Comparison of ENCODE assay signal across 1 cellular context in the genomic region with DNA sequence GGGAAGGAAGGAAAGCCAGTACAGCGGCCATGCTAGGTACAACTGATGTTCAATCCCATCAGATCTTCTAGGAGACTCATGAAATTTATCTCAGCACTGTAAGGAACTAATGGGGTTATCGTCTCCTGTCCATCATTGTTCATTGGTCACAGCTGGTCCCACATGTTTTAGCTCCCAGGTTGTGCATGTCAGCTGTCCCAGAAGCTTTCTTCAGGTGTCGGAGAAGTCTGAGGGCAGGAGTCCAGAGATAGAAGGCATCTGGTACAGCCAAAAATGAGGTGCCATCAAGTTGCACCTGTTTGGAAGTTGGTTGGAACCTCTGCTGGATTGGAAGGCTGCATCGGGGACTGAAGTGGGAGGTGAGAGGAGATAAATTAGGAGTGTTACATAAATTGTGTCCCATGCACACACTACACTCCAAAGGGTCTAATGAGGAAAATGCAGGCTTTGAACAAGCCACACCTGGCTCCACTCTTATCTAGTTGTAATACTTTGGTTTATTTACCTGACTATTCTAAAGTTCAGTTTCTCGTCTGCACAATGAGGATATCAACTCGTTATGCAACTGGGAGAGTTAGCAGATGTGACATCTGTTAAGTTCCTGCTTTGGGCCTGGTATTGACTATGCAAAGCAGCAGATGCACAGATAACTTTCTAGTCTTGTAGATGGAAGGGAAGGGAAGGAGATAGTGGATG.
TF ChIP-seq lines count a peak whose summit lies in the region.

No MANE protein-coding gene starts in this region.

TF ChIP-seq in HepG2, 621 proteins besides CTCF, POLR2A, EP300 and RAD21 (continued from another document and continues in another):
- TF ChIP-seq, protein P1, sequence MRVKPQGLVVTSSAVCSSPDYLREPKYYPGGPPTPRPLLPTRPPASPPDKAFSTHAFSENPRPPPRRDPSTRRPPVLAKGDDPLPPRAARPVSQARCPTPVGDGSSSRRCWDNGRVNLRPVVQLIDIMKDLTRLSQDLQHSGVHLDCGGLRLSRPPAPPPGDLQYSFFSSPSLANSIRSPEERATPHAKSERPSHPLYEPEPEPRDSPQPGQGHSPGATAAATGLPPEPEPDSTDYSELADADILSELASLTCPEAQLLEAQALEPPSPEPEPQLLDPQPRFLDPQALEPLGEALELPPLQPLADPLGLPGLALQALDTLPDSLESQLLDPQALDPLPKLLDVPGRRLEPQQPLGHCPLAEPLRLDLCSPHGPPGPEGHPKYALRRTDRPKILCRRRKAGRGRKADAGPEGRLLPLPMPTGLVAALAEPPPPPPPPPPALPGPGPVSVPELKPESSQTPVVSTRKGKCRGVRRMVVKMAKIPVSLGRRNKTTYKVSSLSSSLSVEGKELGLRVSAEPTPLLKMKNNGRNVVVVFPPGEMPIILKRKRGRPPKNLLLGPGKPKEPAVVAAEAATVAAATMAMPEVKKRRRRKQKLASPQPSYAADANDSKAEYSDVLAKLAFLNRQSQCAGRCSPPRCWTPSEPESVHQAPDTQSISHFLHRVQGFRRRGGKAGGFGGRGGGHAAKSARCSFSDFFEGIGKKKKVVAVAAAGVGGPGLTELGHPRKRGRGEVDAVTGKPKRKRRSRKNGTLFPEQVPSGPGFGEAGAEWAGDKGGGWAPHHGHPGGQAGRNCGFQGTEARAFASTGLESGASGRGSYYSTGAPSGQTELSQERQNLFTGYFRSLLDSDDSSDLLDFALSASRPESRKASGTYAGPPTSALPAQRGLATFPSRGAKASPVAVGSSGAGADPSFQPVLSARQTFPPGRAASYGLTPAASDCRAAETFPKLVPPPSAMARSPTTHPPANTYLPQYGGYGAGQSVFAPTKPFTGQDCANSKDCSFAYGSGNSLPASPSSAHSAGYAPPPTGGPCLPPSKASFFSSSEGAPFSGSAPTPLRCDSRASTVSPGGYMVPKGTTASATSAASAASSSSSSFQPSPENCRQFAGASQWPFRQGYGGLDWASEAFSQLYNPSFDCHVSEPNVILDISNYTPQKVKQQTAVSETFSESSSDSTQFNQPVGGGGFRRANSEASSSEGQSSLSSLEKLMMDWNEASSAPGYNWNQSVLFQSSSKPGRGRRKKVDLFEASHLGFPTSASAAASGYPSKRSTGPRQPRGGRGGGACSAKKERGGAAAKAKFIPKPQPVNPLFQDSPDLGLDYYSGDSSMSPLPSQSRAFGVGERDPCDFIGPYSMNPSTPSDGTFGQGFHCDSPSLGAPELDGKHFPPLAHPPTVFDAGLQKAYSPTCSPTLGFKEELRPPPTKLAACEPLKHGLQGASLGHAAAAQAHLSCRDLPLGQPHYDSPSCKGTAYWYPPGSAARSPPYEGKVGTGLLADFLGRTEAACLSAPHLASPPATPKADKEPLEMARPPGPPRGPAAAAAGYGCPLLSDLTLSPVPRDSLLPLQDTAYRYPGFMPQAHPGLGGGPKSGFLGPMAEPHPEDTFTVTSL (CRISPR knock-in tag; IDR thresholded peaks at IDR 0.05; ENCODE audit: borderline replicate concordance): peak; percentile 72; the same call in 1 of the 2 replicates
- TF ChIP-seq POLR2G (IDR thresholded peaks at IDR 0.05; ENCODE audit: low read depth, low read length) (no peak), SSRP1 (CRISPR knock-in tag; IDR thresholded peaks at IDR 0.05) (no peak), ZNF724P (CRISPR knock-in tag; IDR thresholded peaks at IDR 0.05; ENCODE audit: borderline replicate concordance) (no peak), ZNF782 (CRISPR knock-in tag; IDR thresholded peaks at IDR 0.05; ENCODE audit: borderline replicate concordance) (no peak), SALL1 (CRISPR knock-in tag; IDR thresholded peaks at IDR 0.05) (no peak; the same call in 1 of the 2 replicates), ZNF20 (CRISPR knock-in tag; IDR thresholded peaks at IDR 0.05) (no peak), ETV6 (CRISPR knock-in tag; conservative IDR thresholded peaks at IDR 0.05) (no peak), ZFP36 (IDR thresholded peaks at IDR 0.05; ENCODE audit: borderline replicate concordance, low read depth, low read length, partially characterized antibody) (no peak), MIER3 (CRISPR knock-in tag; IDR thresholded peaks at IDR 0.05; ENCODE audit: borderline replicate concordance) (no peak), SYNCRIP (IDR thresholded peaks at IDR 0.05; ENCODE audit: insufficient read depth, low read depth, low read length) (no peak), SIN3B (IDR thresholded peaks at IDR 0.05; ENCODE audit: low read length) (no peak), CEBPB (IDR thresholded peaks at IDR 0.05; ENCODE audit: borderline replicate concordance, low read depth, low read length) (peak; percentile 53; the same call in 1 of the 2 replicates), TBX3 (IDR thresholded peaks at IDR 0.05; ENCODE audit: borderline replicate concordance) (no peak; the same call in 1 of the 2 replicates), ZNF333 (CRISPR knock-in tag; IDR thresholded peaks at IDR 0.05; ENCODE audit: borderline replicate concordance) (no peak), KDM1A (CRISPR knock-in tag; IDR thresholded peaks at IDR 0.05) (no peak), CREM (IDR thresholded peaks at IDR 0.05) (peak; percentile 24; the same call in 1 of the 2 replicates), CREM (CRISPR knock-in tag; IDR thresholded peaks at IDR 0.05) (no peak), MIXL1 (CRISPR knock-in tag; IDR thresholded peaks at IDR 0.05) (peak; percentile 79; the same call in 1 of the 2 replicates), ZFY (CRISPR knock-in tag; IDR thresholded peaks at IDR 0.05) (no peak), HNRNPH1 (optimal IDR thresholded peaks at IDR 0.05; ENCODE audit: low read depth, low read length) (no peak)
- TF ChIP-seq, protein P2, sequence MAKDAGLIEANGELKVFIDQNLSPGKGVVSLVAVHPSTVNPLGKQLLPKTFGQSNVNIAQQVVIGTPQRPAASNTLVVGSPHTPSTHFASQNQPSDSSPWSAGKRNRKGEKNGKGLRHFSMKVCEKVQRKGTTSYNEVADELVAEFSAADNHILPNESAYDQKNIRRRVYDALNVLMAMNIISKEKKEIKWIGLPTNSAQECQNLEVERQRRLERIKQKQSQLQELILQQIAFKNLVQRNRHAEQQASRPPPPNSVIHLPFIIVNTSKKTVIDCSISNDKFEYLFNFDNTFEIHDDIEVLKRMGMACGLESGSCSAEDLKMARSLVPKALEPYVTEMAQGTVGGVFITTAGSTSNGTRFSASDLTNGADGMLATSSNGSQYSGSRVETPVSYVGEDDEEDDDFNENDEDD (CRISPR knock-in tag; IDR thresholded peaks at IDR 0.05; ENCODE audit: borderline replicate concordance): no peak
- TF ChIP-seq, protein P3, sequence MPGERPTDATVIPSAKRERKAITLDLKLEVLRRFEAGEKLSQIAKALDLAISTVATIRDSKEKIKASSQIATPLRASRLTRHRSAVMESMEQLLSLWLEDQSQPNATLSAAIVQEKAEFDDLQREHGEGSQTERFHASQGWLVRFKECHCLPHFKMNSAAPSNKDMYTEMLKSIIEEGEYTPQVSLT (CRISPR knock-in tag; IDR thresholded peaks at IDR 0.05; ENCODE audit: borderline replicate concordance, low read depth): no peak
- TF ChIP-seq, protein P4, sequence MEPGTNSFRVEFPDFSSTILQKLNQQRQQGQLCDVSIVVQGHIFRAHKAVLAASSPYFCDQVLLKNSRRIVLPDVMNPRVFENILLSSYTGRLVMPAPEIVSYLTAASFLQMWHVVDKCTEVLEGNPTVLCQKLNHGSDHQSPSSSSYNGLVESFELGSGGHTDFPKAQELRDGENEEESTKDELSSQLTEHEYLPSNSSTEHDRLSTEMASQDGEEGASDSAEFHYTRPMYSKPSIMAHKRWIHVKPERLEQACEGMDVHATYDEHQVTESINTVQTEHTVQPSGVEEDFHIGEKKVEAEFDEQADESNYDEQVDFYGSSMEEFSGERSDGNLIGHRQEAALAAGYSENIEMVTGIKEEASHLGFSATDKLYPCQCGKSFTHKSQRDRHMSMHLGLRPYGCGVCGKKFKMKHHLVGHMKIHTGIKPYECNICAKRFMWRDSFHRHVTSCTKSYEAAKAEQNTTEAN (CRISPR knock-in tag; conservative IDR thresholded peaks at IDR 0.05): no peak
- TF ChIP-seq, protein P5, sequence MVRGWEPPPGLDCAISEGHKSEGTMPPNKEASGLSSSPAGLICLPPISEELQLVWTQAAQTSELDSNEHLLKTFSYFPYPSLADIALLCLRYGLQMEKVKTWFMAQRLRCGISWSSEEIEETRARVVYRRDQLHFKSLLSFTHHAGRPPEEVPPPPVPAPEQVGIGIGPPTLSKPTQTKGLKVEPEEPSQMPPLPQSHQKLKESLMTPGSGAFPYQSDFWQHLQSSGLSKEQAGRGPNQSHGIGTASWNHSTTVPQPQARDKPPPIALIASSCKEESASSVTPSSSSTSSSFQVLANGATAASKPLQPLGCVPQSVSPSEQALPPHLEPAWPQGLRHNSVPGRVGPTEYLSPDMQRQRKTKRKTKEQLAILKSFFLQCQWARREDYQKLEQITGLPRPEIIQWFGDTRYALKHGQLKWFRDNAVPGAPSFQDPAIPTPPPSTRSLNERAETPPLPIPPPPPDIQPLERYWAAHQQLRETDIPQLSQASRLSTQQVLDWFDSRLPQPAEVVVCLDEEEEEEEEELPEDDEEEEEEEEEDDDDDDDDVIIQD (CRISPR knock-in tag; IDR thresholded peaks at IDR 0.05; ENCODE audit: low read depth): peak; percentile 78; the same call in 1 of the 2 replicates
- TF ChIP-seq, protein P6, sequence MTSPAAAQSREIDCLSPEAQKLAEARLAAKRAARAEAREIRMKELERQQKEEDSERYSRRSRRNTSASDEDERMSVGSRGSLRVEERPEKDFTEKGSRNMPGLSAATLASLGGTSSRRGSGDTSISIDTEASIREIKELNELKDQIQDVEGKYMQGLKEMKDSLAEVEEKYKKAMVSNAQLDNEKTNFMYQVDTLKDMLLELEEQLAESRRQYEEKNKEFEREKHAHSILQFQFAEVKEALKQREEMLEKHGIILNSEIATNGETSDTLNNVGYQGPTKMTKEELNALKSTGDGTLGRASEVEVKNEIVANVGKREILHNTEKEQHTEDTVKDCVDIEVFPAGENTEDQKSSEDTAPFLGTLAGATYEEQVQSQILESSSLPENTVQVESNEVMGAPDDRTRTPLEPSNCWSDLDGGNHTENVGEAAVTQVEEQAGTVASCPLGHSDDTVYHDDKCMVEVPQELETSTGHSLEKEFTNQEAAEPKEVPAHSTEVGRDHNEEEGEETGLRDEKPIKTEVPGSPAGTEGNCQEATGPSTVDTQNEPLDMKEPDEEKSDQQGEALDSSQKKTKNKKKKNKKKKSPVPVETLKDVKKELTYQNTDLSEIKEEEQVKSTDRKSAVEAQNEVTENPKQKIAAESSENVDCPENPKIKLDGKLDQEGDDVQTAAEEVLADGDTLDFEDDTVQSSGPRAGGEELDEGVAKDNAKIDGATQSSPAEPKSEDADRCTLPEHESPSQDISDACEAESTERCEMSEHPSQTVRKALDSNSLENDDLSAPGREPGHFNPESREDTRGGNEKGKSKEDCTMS (CRISPR knock-in tag; conservative IDR thresholded peaks at IDR 0.05): no peak
- TF ChIP-seq, protein P7, sequence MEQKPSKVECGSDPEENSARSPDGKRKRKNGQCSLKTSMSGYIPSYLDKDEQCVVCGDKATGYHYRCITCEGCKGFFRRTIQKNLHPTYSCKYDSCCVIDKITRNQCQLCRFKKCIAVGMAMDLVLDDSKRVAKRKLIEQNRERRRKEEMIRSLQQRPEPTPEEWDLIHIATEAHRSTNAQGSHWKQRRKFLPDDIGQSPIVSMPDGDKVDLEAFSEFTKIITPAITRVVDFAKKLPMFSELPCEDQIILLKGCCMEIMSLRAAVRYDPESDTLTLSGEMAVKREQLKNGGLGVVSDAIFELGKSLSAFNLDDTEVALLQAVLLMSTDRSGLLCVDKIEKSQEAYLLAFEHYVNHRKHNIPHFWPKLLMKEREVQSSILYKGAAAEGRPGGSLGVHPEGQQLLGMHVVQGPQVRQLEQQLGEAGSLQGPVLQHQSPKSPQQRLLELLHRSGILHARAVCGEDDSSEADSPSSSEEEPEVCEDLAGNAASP (CRISPR knock-in tag; IDR thresholded peaks at IDR 0.05; ENCODE audit: borderline replicate concordance): 0 out of 2 replicates have a peak, but pooled peaks have one; percentile 21
- TF ChIP-seq, protein P8, sequence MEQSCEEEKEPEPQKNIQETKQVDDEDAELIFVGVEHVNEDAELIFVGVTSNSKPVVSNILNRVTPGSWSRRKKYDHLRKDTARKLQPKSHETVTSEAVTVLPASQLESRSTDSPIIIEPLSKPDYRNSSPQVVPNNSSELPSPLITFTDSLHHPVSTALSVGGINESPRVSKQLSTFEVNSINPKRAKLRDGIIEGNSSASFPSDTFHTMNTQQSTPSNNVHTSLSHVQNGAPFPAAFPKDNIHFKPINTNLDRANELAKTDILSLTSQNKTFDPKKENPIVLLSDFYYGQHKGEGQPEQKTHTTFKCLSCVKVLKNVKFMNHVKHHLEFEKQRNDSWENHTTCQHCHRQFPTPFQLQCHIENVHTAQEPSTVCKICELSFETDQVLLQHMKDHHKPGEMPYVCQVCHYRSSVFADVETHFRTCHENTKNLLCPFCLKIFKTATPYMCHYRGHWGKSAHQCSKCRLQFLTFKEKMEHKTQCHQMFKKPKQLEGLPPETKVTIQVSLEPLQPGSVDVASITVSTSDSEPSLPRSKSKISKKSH (CRISPR knock-in tag; IDR thresholded peaks at IDR 0.05; ENCODE audit: borderline replicate concordance): no peak
- TF ChIP-seq, protein P9, sequence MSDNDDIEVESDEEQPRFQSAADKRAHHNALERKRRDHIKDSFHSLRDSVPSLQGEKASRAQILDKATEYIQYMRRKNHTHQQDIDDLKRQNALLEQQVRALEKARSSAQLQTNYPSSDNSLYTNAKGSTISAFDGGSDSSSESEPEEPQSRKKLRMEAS (IDR thresholded peaks at IDR 0.05): no peak
- TF ChIP-seq, protein P10, sequence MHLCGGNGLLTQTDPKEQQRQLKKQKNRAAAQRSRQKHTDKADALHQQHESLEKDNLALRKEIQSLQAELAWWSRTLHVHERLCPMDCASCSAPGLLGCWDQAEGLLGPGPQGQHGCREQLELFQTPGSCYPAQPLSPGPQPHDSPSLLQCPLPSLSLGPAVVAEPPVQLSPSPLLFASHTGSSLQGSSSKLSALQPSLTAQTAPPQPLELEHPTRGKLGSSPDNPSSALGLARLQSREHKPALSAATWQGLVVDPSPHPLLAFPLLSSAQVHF (CRISPR knock-in tag; IDR thresholded peaks at IDR 0.05): no peak
- TF ChIP-seq, protein P11, sequence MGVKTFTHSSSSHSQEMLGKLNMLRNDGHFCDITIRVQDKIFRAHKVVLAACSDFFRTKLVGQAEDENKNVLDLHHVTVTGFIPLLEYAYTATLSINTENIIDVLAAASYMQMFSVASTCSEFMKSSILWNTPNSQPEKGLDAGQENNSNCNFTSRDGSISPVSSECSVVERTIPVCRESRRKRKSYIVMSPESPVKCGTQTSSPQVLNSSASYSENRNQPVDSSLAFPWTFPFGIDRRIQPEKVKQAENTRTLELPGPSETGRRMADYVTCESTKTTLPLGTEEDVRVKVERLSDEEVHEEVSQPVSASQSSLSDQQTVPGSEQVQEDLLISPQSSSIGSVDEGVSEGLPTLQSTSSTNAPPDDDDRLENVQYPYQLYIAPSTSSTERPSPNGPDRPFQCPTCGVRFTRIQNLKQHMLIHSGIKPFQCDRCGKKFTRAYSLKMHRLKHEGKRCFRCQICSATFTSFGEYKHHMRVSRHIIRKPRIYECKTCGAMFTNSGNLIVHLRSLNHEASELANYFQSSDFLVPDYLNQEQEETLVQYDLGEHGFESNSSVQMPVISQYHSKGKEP (CRISPR knock-in tag; IDR thresholded peaks at IDR 0.05): no peak
- TF ChIP-seq, protein P12, sequence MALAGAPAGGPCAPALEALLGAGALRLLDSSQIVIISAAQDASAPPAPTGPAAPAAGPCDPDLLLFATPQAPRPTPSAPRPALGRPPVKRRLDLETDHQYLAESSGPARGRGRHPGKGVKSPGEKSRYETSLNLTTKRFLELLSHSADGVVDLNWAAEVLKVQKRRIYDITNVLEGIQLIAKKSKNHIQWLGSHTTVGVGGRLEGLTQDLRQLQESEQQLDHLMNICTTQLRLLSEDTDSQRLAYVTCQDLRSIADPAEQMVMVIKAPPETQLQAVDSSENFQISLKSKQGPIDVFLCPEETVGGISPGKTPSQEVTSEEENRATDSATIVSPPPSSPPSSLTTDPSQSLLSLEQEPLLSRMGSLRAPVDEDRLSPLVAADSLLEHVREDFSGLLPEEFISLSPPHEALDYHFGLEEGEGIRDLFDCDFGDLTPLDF (CRISPR knock-in tag; IDR thresholded peaks at IDR 0.05): no peak
